Comparison of ENCODE assay signal across 9 cellular contexts in the genomic region with DNA sequence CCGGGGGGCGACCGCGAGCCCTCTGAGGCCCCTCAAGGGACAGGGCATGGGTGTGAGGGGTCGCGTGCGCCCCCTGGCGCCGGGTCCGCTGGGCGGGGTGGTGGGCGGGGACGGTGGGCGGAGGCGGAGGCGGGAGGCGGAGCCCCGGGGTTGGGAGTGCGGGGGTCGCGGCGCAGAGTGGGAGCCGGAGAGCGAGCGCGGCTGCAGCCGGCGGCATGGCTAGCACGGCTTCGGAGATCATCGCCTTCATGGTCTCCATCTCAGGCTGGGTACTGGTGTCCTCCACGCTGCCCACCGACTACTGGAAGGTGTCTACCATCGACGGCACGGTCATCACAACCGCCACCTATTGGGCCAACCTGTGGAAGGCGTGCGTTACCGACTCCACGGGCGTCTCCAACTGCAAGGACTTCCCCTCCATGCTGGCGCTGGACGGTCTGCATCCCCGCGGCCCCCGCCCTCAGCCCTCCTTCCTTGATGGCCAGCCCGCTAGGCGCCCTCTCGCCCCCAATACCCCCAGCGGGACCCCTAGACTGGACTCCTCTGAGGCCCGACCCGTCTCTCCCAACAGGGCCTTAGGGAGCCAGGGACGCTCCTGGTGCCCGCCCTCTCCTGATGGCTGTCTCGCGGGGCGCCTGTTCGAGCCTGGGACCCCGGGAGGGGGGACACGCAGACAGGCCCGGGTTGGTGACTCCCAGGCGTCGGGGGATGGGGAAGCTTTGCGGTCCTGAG. TPM values are rescaled to one million over a fixed set of nuclear protein-coding genes. Genes with fewer than 3 reads are reported as not detected.
DNase-seq lines count a peak whose midpoint lies in the region; ATAC-seq, FAIRE-seq and TF ChIP-seq lines count a peak whose summit lies in the region.
"Had no signal": no experiment of that assay in that cellular context is flagged by ENCODE, and none has a peak within 500 bp of the region (broad histone marks: within the 10 kb centered on the region; RNA-seq: fewer than 3 reads in every experiment).

A gene with protein sequence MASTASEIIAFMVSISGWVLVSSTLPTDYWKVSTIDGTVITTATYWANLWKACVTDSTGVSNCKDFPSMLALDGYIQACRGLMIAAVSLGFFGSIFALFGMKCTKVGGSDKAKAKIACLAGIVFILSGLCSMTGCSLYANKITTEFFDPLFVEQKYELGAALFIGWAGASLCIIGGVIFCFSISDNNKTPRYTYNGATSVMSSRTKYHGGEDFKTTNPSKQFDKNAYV (plus strand): TSS at position 182 of the 732 bp plus-strand sequence. CDS start 34 bp downstream, at position 216.

- TF ChIP-seq CTCF in astrocyte (IDR thresholded peaks at IDR 0.05; ENCODE audit: insufficient read depth, low read depth, low read length) (no peak), kidney epithelial cell (IDR thresholded peaks at IDR 0.05; ENCODE audit: insufficient read depth, low read length, poor library complexity, severe bottlenecking) (peak; percentile 27), upper lobe of left lung (IDR thresholded peaks at IDR 0.05) (no peak), transverse colon (IDR thresholded peaks at IDR 0.05) (no peak)

- peaks cover 12% of the 10 kb centered on the region for H3K4me1 Mint-ChIP-seq in activated naive CD4-positive, alpha-beta T cell treated with anti-CD3 and anti-CD28 coated beads for 36 hours (ENCODE audit: low read depth)
- peaks cover 16% of the 10 kb centered on the region for H3K4me1 Mint-ChIP-seq in activated naive CD4-positive, alpha-beta T cell treated with anti-CD3 and anti-CD28 coated beads, Interleukin-2, amount 10 ng/mL, durations not matched to agents 7 days and 5 days
- H3K4me1 Mint-ChIP-seq in astrocyte (ENCODE audit: low read depth, unreplicated experiment), result peaks cover 3% of the 10 kb centered on the region

- no peaks in the 10 kb centered on the region for H3K36me3 Mint-ChIP-seq in activated naive CD4-positive, alpha-beta T cell treated with anti-CD3 and anti-CD28 coated beads for 36 hours (ENCODE audit: low read depth)
- H3K36me3 Mint-ChIP-seq in activated naive CD4-positive, alpha-beta T cell treated with anti-CD3 and anti-CD28 coated beads, Interleukin-2, amount 10 ng/mL, durations not matched to agents 7 days and 5 days, result no peaks in the 10 kb centered on the region
- peaks cover 4% of the 10 kb centered on the region for H3K36me3 Mint-ChIP-seq in astrocyte (ENCODE audit: low read depth, unreplicated experiment)

- H3K4me1 ChIP-seq in astrocyte (ENCODE audit: insufficient read depth, low read length) (no peaks in the 10 kb centered on the region), upper lobe of left lung (peaks cover 10 to 16% (median 12%) of the 10 kb centered on the region in 4 donors), transverse colon (peaks cover 0 to 20% (median 10%) of the 10 kb centered on the region in 4 donors)

- no peaks in the 10 kb centered on the region for H3K9me3 Mint-ChIP-seq in activated naive CD4-positive, alpha-beta T cell treated with anti-CD3 and anti-CD28 coated beads for 36 hours
- H3K9me3 Mint-ChIP-seq in activated naive CD4-positive, alpha-beta T cell treated with anti-CD3 and anti-CD28 coated beads, Interleukin-2, amount 10 ng/mL, durations not matched to agents 7 days and 5 days, result no peaks in the 10 kb centered on the region
- H3K9me3 Mint-ChIP-seq in astrocyte (ENCODE audit: unreplicated experiment), result peaks cover 3% of the 10 kb centered on the region

- H2AFZ ChIP-seq in astrocyte (ENCODE audit: low read depth, low read length), result peak within 1 kb of the TSS; percentile 84

- H3K4me2 ChIP-seq in astrocyte (ENCODE audit: low read length), result peak within 1 kb of the TSS; percentile 73

- ATAC-seq in upper lobe of left lung (ENCODE audit: low FRiP score in 2 of 2) (peak; percentile 41 to 56), GM21360 (IDR thresholded peaks at IDR 0.05; ENCODE audit: unreplicated experiment) (no peak)

- H3K27me3 ChIP-seq in astrocyte (ENCODE audit: insufficient read depth, low read length), result peaks cover 47% of the 10 kb centered on the region
- H3K27me3 ChIP-seq in kidney epithelial cell (ENCODE audit: control insufficient read depth, insufficient read depth, low read length), result peaks cover 18% of the 10 kb centered on the region
- peaks cover 0 to 15% (median 13%) of the 10 kb centered on the region in 4 donors for H3K27me3 ChIP-seq in upper lobe of left lung
- H3K27me3 ChIP-seq in transverse colon, result peaks cover 77% of the 10 kb centered on the region

- H3K27me3 Mint-ChIP-seq in activated naive CD4-positive, alpha-beta T cell treated with anti-CD3 and anti-CD28 coated beads for 36 hours (ENCODE audit: low read depth), result peaks cover 61% of the 10 kb centered on the region
- peaks cover 50% of the 10 kb centered on the region for H3K27me3 Mint-ChIP-seq in activated naive CD4-positive, alpha-beta T cell treated with anti-CD3 and anti-CD28 coated beads, Interleukin-2, amount 10 ng/mL, durations not matched to agents 7 days and 5 days
- H3K27me3 Mint-ChIP-seq in astrocyte (ENCODE audit: low read depth, unreplicated experiment), result peaks cover 37% of the 10 kb centered on the region

- FAIRE-seq in astrocyte (lab: Jason Lieb, UNC), result no peak

- no peaks in the 10 kb centered on the region for H3K36me3 ChIP-seq in astrocyte (ENCODE audit: insufficient read depth, low read length)
- H3K36me3 ChIP-seq in kidney epithelial cell (ENCODE audit: control insufficient read depth, insufficient read depth, low read length), result no peaks in the 10 kb centered on the region
- no peaks in the 10 kb centered on the region for H3K36me3 ChIP-seq in upper lobe of left lung
- no peaks in the 10 kb centered on the region for H3K36me3 ChIP-seq in transverse colon

- TF ChIP-seq EP300 in upper lobe of left lung (IDR thresholded peaks at IDR 0.05) (no peak), transverse colon (IDR thresholded peaks at IDR 0.05; ENCODE audit: low read depth) (no peak)

- H3K4me3 ChIP-seq in astrocyte (ENCODE audit: insufficient read depth, low read depth, low read length) (peak within 1 kb of the TSS; percentile 15), kidney epithelial cell (ENCODE audit: low read depth, low read length) (peak within 1 kb of the TSS; percentile 48), upper lobe of left lung (peak within 1 kb of the TSS in 3 of 4 donors; percentile 8 to 24 (median 16)), transverse colon (peak within 1 kb of the TSS in 1 of 4 donors; percentile 3)

- H3K9me3 ChIP-seq in astrocyte (ENCODE audit: insufficient read depth, low read depth, low read length) (no peaks in the 10 kb centered on the region), upper lobe of left lung (no peaks in the 10 kb centered on the region), transverse colon (no peaks in the 10 kb centered on the region)

- H4K20me1 ChIP-seq in astrocyte (ENCODE audit: insufficient read depth, low read length), result no peaks in the 10 kb centered on the region

- H3K27ac Mint-ChIP-seq in activated naive CD4-positive, alpha-beta T cell treated with anti-CD3 and anti-CD28 coated beads for 36 hours, result no peak within 1 kb of the TSS
- H3K27ac Mint-ChIP-seq in activated naive CD4-positive, alpha-beta T cell treated with anti-CD3 and anti-CD28 coated beads, Interleukin-2, amount 10 ng/mL, durations not matched to agents 7 days and 5 days, result no peak within 1 kb of the TSS
- peak within 1 kb of the TSS; percentile 73 for H3K27ac Mint-ChIP-seq in astrocyte (ENCODE audit: unreplicated experiment)

- WGBS in upper lobe of left lung, 2 donors, result 9 to 30% methylated on average over 2 to 19 of the region's 65 CpGs
- 20% methylated on average over 55 of the region's 65 CpGs; no CpG with 5 or more reads in 1 of the 2 donors for WGBS in transverse colon (ENCODE audit: low coverage in 1 of 2), 2 donors

- in situ Hi-C loops in transverse colon (cut with MboI; ENCODE audit: low pct_ligation_motif_present in 1 of 4, low pct_unique_long_range_greater_than_20kb in 1 of 4, low sequenced_read_pairs in 3 of 4), result no loop called here

- CTCF ChIA-PET in activated naive CD4-positive, alpha-beta T cell treated with anti-CD3 and anti-CD28 coated beads for 36 hours (lab: Charles Lee), result no interaction called here
- CTCF ChIA-PET in activated naive CD4-positive, alpha-beta T cell treated with anti-CD3 and anti-CD28 coated beads, Interleukin-2, amount 10 ng/mL, durations not matched to agents 7 days and 5 days (lab: Charles Lee), result no interaction called here

- peak within 1 kb of the TSS; percentile 32 for H3K4me3 Mint-ChIP-seq in activated naive CD4-positive, alpha-beta T cell treated with anti-CD3 and anti-CD28 coated beads for 36 hours
- H3K4me3 Mint-ChIP-seq in activated naive CD4-positive, alpha-beta T cell treated with anti-CD3 and anti-CD28 coated beads, Interleukin-2, amount 10 ng/mL, durations not matched to agents 7 days and 5 days, result no peak within 1 kb of the TSS
- peak within 1 kb of the TSS; percentile 68 for H3K4me3 Mint-ChIP-seq in astrocyte (ENCODE audit: unreplicated experiment)

- TF ChIP-seq POLR2A in upper lobe of left lung (IDR thresholded peaks at IDR 0.05) (no peak), transverse colon (IDR thresholded peaks at IDR 0.05) (no peak)

- no peaks in the 10 kb centered on the region for H3K79me2 ChIP-seq in astrocyte (ENCODE audit: insufficient read depth, low read length)

- H3K27ac ChIP-seq in astrocyte (ENCODE audit: low read depth, low read length), result no peak within 1 kb of the TSS
- no peak within 1 kb of the TSS for H3K27ac ChIP-seq in upper lobe of left lung
- no peak within 1 kb of the TSS for H3K27ac ChIP-seq in transverse colon

- intact Hi-C loops in activated naive CD4-positive, alpha-beta T cell treated with anti-CD3 and anti-CD28 coated beads for 36 hours (cut with micrococcal nuclease), result loop anchor here (5.0 kb wide), 2 partner anchors 280 to 360 kb away; no protein-coding TSS in a partner anchor
- intact Hi-C loops in transverse colon (cut with DNase I; ENCODE audit: low total_unique reads), result no loop called here

- no peak within 1 kb of the TSS for H3K9ac ChIP-seq in astrocyte (ENCODE audit: low read length)

- no peak for DNase-seq in activated naive CD4-positive, alpha-beta T cell treated with anti-CD3 and anti-CD28 coated beads for 36 hours
- DNase-seq in activated naive CD4-positive, alpha-beta T cell treated with anti-CD3 and anti-CD28 coated beads, Interleukin-2, amount 10 ng/mL, durations not matched to agents 7 days and 5 days, result no peak
- DNase-seq in astrocyte (ENCODE audit: low read depth) (no peak), kidney epithelial cell (ENCODE audit: low read depth) (no peak), upper lobe of left lung (peak; percentile 22 to 75), GM19238 (ENCODE audit: insufficient read length, low spot score) (no peak), transverse colon (no peak)

RNA-seq across cellular contexts. Expression of the gene that starts here (rescaled TPM):
- not detected for total RNA-seq in activated naive CD4-positive, alpha-beta T cell treated with anti-CD3 and anti-CD28 coated beads for 36 hours
- 0.32 and 0.41 TPM in 2 replicates for total RNA-seq in astrocyte
- total RNA-seq in kidney epithelial cell, result 4.0 and 6.6 TPM in 2 replicates
- 1 to 10 TPM in 4 of 6 donors, not detected in 2; 1.6 to 4.5 (median 2.4) TPM for total RNA-seq in upper lobe of left lung
- not detected for total RNA-seq in transverse colon
- total RNA-seq: T-helper 2 cell treated with Interferon-gamma antibody and Interleukin-4, amounts not matched to agents 100 ng/mL and 5 ng/mL, for 36 hours had no signal

Comparison
In these comparisons a context has a peak if more than half of its experiments do, and no peak if none do; other contexts are left out.
1. DNase-seq: peak in upper lobe of left lung (2 of 2); none in activated naive CD4-positive, alpha-beta T cell treated with anti-CD3 and anti-CD28 coated beads for 36 hours (single experiment), activated naive CD4-positive, alpha-beta T cell treated with anti-CD3 and anti-CD28 coated beads, Interleukin-2, amount 10 ng/mL, durations not matched to agents 7 days and 5 days (single experiment), astrocyte (single experiment), kidney epithelial cell (single experiment), GM19238 (single experiment) and transverse colon (single experiment).